ENCODE assay signal across 1 cellular context in genomic region chr3:104368760-104369159, GRCh38.
TF ChIP-seq lines count a peak whose summit lies in the region.

No MANE protein-coding gene starts in this region.

TF ChIP-seq in HepG2, 621 proteins besides CTCF, POLR2A, EP300 and RAD21 (continued from another document):
- TF ChIP-seq ZNF143 (CRISPR knock-in tag; IDR thresholded peaks at IDR 0.05) (no peak), ZNF224 (CRISPR knock-in tag; IDR thresholded peaks at IDR 0.05) (no peak), ZFP62 (CRISPR knock-in tag; IDR thresholded peaks at IDR 0.05) (no peak)
- TF ChIP-seq, protein P1, sequence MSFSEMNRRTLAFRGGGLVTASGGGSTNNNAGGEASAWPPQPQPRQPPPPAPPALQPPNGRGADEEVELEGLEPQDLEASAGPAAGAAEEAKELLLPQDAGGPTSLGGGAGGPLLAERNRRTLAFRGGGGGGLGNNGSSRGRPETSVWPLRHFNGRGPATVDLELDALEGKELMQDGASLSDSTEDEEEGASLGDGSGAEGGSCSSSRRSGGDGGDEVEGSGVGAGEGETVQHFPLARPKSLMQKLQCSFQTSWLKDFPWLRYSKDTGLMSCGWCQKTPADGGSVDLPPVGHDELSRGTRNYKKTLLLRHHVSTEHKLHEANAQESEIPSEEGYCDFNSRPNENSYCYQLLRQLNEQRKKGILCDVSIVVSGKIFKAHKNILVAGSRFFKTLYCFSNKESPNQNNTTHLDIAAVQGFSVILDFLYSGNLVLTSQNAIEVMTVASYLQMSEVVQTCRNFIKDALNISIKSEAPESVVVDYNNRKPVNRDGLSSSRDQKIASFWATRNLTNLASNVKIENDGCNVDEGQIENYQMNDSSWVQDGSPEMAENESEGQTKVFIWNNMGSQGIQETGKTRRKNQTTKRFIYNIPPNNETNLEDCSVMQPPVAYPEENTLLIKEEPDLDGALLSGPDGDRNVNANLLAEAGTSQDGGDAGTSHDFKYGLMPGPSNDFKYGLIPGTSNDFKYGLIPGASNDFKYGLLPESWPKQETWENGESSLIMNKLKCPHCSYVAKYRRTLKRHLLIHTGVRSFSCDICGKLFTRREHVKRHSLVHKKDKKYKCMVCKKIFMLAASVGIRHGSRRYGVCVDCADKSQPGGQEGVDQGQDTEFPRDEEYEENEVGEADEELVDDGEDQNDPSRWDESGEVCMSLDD (CRISPR knock-in tag; IDR thresholded peaks at IDR 0.05; ENCODE audit: borderline replicate concordance): no peak
